In genomic region chr15:69160976-69161877, GRCh38 we compare ENCODE assay signal across 8 cellular contexts. TPM values are rescaled to one million over a fixed set of nuclear protein-coding genes. Genes with fewer than 3 reads are reported as not detected.
DNase-seq lines count a peak whose midpoint lies in the region; ATAC-seq and TF ChIP-seq lines count a peak whose summit lies in the region.

No MANE protein-coding gene starts in this region.

- H3K36me3 ChIP-seq in naive thymus-derived CD4-positive, alpha-beta T cell (ENCODE audit: control insufficient read depth in 2 of 3, insufficient read depth in 3 of 3, low read length in 3 of 3): peaks cover 0 to 5% (median 0%) of the 10 kb centered on the region in 3 experiments
- H3K36me3 ChIP-seq in tibial nerve: no peaks in the 10 kb centered on the region

- TF ChIP-seq POLR2A in tibial nerve (IDR thresholded peaks at IDR 0.05): no peak

- H3K4me3 Mint-ChIP-seq in activated T-helper 17 cell treated with anti-CD3 and anti-CD28 coated beads, Interleukin-2, amount 50 U/mL, for 72 hours: peak overlapping the region; percentile 96
- H3K4me3 Mint-ChIP-seq in naive thymus-derived CD4-positive, alpha-beta T cell: peak overlapping the region; percentile 90 to 100 (median 97)

- no peaks in the 10 kb centered on the region for H3K27me3 Mint-ChIP-seq in activated T-helper 17 cell treated with anti-CD3 and anti-CD28 coated beads, Interleukin-2, amount 50 U/mL, for 72 hours
- H3K27me3 Mint-ChIP-seq in naive thymus-derived CD4-positive, alpha-beta T cell: peaks cover 0 to 43% (median 0%) of the 10 kb centered on the region in 5 donors

- no peaks in the 10 kb centered on the region for H3K9me3 ChIP-seq in naive thymus-derived CD4-positive, alpha-beta T cell (ENCODE audit: control insufficient read depth in 2 of 3, low read length in 3 of 3)
- H3K9me3 ChIP-seq in tibial nerve: no peaks in the 10 kb centered on the region

- H3K9me3 Mint-ChIP-seq in activated T-helper 17 cell treated with anti-CD3 and anti-CD28 coated beads, Interleukin-2, amount 50 U/mL, for 72 hours: no peaks in the 10 kb centered on the region
- no peaks in the 10 kb centered on the region for H3K9me3 Mint-ChIP-seq in naive thymus-derived CD4-positive, alpha-beta T cell

- H3K4me1 ChIP-seq in naive thymus-derived CD4-positive, alpha-beta T cell (ENCODE audit: control insufficient read depth in 2 of 2, insufficient read depth in 2 of 2, low read length in 2 of 2): peaks cover 5 to 7% of the 10 kb centered on the region in 2 donors
- H3K4me1 ChIP-seq in tibial nerve: peaks cover 0 to 16% (median 4%) of the 10 kb centered on the region in 4 donors

- peak in 1 of 5 experiments; percentile 18 for TF ChIP-seq CTCF in tibial nerve (IDR thresholded peaks at IDR 0.05)

- intact Hi-C loops in naive thymus-derived CD4-positive, alpha-beta T cell (cut with micrococcal nuclease): loop anchor here (1.0 to 10.0 kb wide), 10 partner anchors 102 to 1619 kb away; partner anchors contain the start of genes KIF23 (in 2 of the 2), RPLP1 (in 2 of the 2), CLN6 (in 1 of the 2) and MAP2K5 (in 1 of the 2)

- peaks cover 5% of the 10 kb centered on the region for H3K36me3 Mint-ChIP-seq in activated T-helper 17 cell treated with anti-CD3 and anti-CD28 coated beads, Interleukin-2, amount 50 U/mL, for 72 hours (ENCODE audit: low read depth)
- no peaks in the 10 kb centered on the region for H3K36me3 Mint-ChIP-seq in naive thymus-derived CD4-positive, alpha-beta T cell

- H3K4me3 ChIP-seq in naive thymus-derived CD4-positive, alpha-beta T cell (ENCODE audit: low read length): peak overlapping the region; percentile 92
- H3K4me3 ChIP-seq in tibial nerve: peak overlapping the region; percentile 72 to 96 (median 90)

- H3K4me1 Mint-ChIP-seq in activated T-helper 17 cell treated with anti-CD3 and anti-CD28 coated beads, Interleukin-2, amount 50 U/mL, for 72 hours: peaks cover 15% of the 10 kb centered on the region
- peaks cover 12 to 26% (median 18%) of the 10 kb centered on the region in 7 donors for H3K4me1 Mint-ChIP-seq in naive thymus-derived CD4-positive, alpha-beta T cell

- no peak for TF ChIP-seq EP300 in tibial nerve (IDR thresholded peaks at IDR 0.05)

- ATAC-seq in activated T-helper 17 cell treated with anti-CD3 and anti-CD28 coated beads, Interleukin-2, amount 50 U/mL, for 72 hours (replicated peaks): no peak
- ATAC-seq in naive thymus-derived CD4-positive, alpha-beta T cell: no peak

- POLR2A ChIA-PET in naive thymus-derived CD4-positive, alpha-beta T cell (lab: Charles Lee): interaction anchor here (0.9 to 1.4 kb wide), 3 partner anchors 13 to 341 kb away, joined by 3 to 4 read pairs (median 3); partner anchors contain the start of genes ANP32A and RPLP1

- WGBS in tibial nerve, 2 donors: 0% methylated on average over 27 to 50 of the region's 57 CpGs

- peak overlapping the region; percentile 95 for H3K27ac Mint-ChIP-seq in activated T-helper 17 cell treated with anti-CD3 and anti-CD28 coated beads, Interleukin-2, amount 50 U/mL, for 72 hours
- peak overlapping the region; percentile 63 to 98 (median 90) for H3K27ac Mint-ChIP-seq in naive thymus-derived CD4-positive, alpha-beta T cell

- DNase-seq in SKM-1 treated with dmso at 0.1 percent for 144 hours (lab: John Stamatoyannopoulos, UW; ENCODE audit: unreplicated experiment): peak; percentile 29
- DNase-seq in SKM-1 (lab: John Stamatoyannopoulos, UW; ENCODE audit: unreplicated experiment): no peak
- peak; percentile 42 for DNase-seq in NCI-H748 (lab: John Stamatoyannopoulos, UW; ENCODE audit: unreplicated experiment)
- peak; percentile 35 for DNase-seq in fibroblast of peridontal ligament (ENCODE audit: extremely low read depth)
- DNase-seq in naive thymus-derived CD4-positive, alpha-beta T cell: peak in 8 of 9 donors; percentile 0 to 32 (median 20)
- peak in 1 of 2 donors; percentile 21 for DNase-seq in tibial nerve (ENCODE audit: low spot score in 2 of 2)
- DNase-seq in NCI-H1048 (lab: John Stamatoyannopoulos, UW): no peak

- H3K27me3 ChIP-seq in naive thymus-derived CD4-positive, alpha-beta T cell (ENCODE audit: control insufficient read depth in 2 of 2, insufficient read depth in 2 of 2, low read length in 2 of 2): no peaks in the 10 kb centered on the region
- H3K27me3 ChIP-seq in tibial nerve: no peaks in the 10 kb centered on the region

- CTCF ChIA-PET in naive thymus-derived CD4-positive, alpha-beta T cell (lab: Charles Lee): no interaction called here

- peak overlapping the region; percentile 76 for H3K27ac ChIP-seq in naive thymus-derived CD4-positive, alpha-beta T cell (ENCODE audit: low read depth, low read length)
- H3K27ac ChIP-seq in tibial nerve: peak overlapping the region; percentile 58 to 90 (median 86)

RNA-seq across cellular contexts. Expression of gene GLCE, which starts 0.8 kb away (rescaled TPM):
- 1 to 10 TPM; 3.8 to 5.0 TPM for total RNA-seq in activated T-helper 17 cell treated with anti-CD3 and anti-CD28 coated beads, Interleukin-2, amount 50 U/mL, for 72 hours
- 1 to 10 TPM; 3.0 to 6.1 (median 5.4) TPM for total RNA-seq in naive thymus-derived CD4-positive, alpha-beta T cell
- 1 to 10 TPM; 8.1 to 8.8 TPM for polyA plus RNA-seq in naive thymus-derived CD4-positive, alpha-beta T cell
- 10 to 100 TPM; 11.6 to 20.3 (median 16.0) TPM for total RNA-seq in tibial nerve

Comparison
In these comparisons a context has a peak if more than half of its experiments do, and no peak if none do; other contexts are left out.
1. DNase-seq: peak in SKM-1 treated with dmso at 0.1 percent for 144 hours (single experiment), NCI-H748 (single experiment), fibroblast of peridontal ligament (single experiment) and naive thymus-derived CD4-positive, alpha-beta T cell (8 of 9); none in SKM-1 (single experiment) and NCI-H1048 (single experiment).